In genomic region chr3:41961750-41962679, GRCh38 we compare ENCODE assay signal across 8 cellular contexts. TPM values are rescaled to one million over a fixed set of nuclear protein-coding genes. Genes with fewer than 3 reads are reported as not detected.
DNase-seq lines count a peak whose midpoint lies in the region; ATAC-seq, FAIRE-seq and TF ChIP-seq lines count a peak whose summit lies in the region.

Gene ULK4, minus strand, starts transcription at chr3:41962103. Its CDS starts 7,344 bp downstream, at chr3:41954759.

- no peaks in the 10 kb centered on the region for H3K36me3 ChIP-seq in keratinocyte (ENCODE audit: control insufficient read depth in 2 of 2, extremely low read depth in 1 of 2, insufficient read depth in 2 of 2, low read length in 2 of 2)

- peak within 1 kb of the TSS; percentile 80 for H3K27ac ChIP-seq in keratinocyte (ENCODE audit: control insufficient read depth, insufficient read depth, low read length)

- dilution Hi-C loops in keratinocyte (cut with MboI; ENCODE audit: extremely low pct_ligation_motif_present, low sequenced_read_pairs) = no loop called here

- H3K4me3 ChIP-seq in keratinocyte (ENCODE audit: control insufficient read depth in 2 of 3, extremely low read depth in 1 of 3, insufficient read depth in 2 of 3, low read depth in 1 of 3, low read length in 3 of 3) = peak within 1 kb of the TSS; percentile 70 to 92 (median 90)

- peak within 1 kb of the TSS; percentile 98 for H3K4me2 ChIP-seq in keratinocyte (ENCODE audit: control insufficient read depth, extremely low read depth, insufficient read depth, low read depth, low read length)

- H3K9me1 ChIP-seq in keratinocyte (ENCODE audit: control insufficient read depth, extremely low read depth, insufficient read depth, low read length) = no peaks in the 10 kb centered on the region

- ATAC-seq in GM19035 (IDR thresholded peaks at IDR 0.05; ENCODE audit: unreplicated experiment) (peak; percentile 94), HG03354 (IDR thresholded peaks at IDR 0.05; ENCODE audit: poor library complexity, severe bottlenecking, unreplicated experiment) (peak; percentile 94)

- H4K20me1 ChIP-seq in keratinocyte (ENCODE audit: control insufficient read depth, extremely low read depth, insufficient read depth, low read length) = no peaks in the 10 kb centered on the region

- peak; percentile 88 for FAIRE-seq in keratinocyte (lab: Jason Lieb, UNC)

- peaks cover 11% of the 10 kb centered on the region for H3K4me1 ChIP-seq in keratinocyte (ENCODE audit: control insufficient read depth, extremely low read depth, insufficient read depth, low read length)

- no peaks in the 10 kb centered on the region for H3K9me3 ChIP-seq in keratinocyte (ENCODE audit: control insufficient read depth, low read depth, low read length)

- DNase-seq in AG09319 (ENCODE audit: extremely low read depth, low read depth) (peak; percentile 100), NCI-H446 treated with DMSO at 0.1 percent for 48 hours (lab: John Stamatoyannopoulos, UW) (peak; percentile 96), cerebellum (ENCODE audit: low spot score) (peak; percentile 96), keratinocyte (ENCODE audit: low read depth, low spot score) (peak; percentile 97)
- peak; percentile 91 for DNase-seq in activated CD4-positive, CD25-positive, alpha-beta regulatory T cell treated with anti-CD3 and anti-CD28 coated beads, Interleukin-2, amount 50 U/mL, for 72 hours
- DNase-seq in stimulated activated CD4-positive, alpha-beta T cell treated with anti-CD3 and anti-CD28 coated beads, Interleukin-15, amount 100 ng/mL, for 1 hour (ENCODE audit: low read depth in 1 of 2, low spot score in 1 of 2) = peak; percentile 81 to 86

- TF ChIP-seq CTCF in AG09319 (IDR thresholded peaks at IDR 0.05; ENCODE audit: low read depth, low read length) (no peak), keratinocyte (optimal IDR thresholded peaks at IDR 0.05 in 1 of 3, IDR thresholded peaks at IDR 0.05 in 1 of 3, conservative IDR thresholded peaks at IDR 0.05 in 1 of 3; ENCODE audit: extremely low read depth in 1 of 3, insufficient read depth in 2 of 3, low read length in 3 of 3) (no peak)

- H3K79me2 ChIP-seq in keratinocyte (ENCODE audit: control insufficient read depth, insufficient read depth, low read length) = peaks cover 2% of the 10 kb centered on the region

- peak within 1 kb of the TSS; percentile 97 for H2AFZ ChIP-seq in keratinocyte (ENCODE audit: control insufficient read depth, low read length)

- H3K27me3 ChIP-seq in keratinocyte (ENCODE audit: control insufficient read depth, extremely low read depth, insufficient read depth, low read length) = no peaks in the 10 kb centered on the region

- H3K9ac ChIP-seq in keratinocyte (ENCODE audit: control insufficient read depth, extremely low read depth, insufficient read depth, low read length) = peak within 1 kb of the TSS; percentile 90

RNA-seq across cellular contexts. Expression of gene ULK4, which starts in this region (rescaled TPM):
- 22.6 TPM for total RNA-seq in cerebellum
- polyA plus RNA-seq in keratinocyte = 3.1 to 6.1 TPM (median 3.6 TPM) in 3 replicates
- polyA plus RNA-seq in keratinocyte (2011; ENCODE audit: low read depth) = 3.0 TPM
- polyA plus RNA-seq in keratinocyte (2011; cell fraction: cytosol; rRNA removed) = 2.7 and 3.7 TPM in 2 replicates
- polyA plus RNA-seq in keratinocyte (2011; cell fraction: nucleus; rRNA removed) = 5.0 and 5.1 TPM in 2 replicates
- 3.0 and 4.1 TPM in 2 replicates for polyA plus RNA-seq in keratinocyte (2012; ENCODE audit: low replicate concordance)
- polyA minus RNA-seq in keratinocyte = 3.7 to 15.9 TPM (median 7.9 TPM) in 3 replicates
- 3.5 TPM for polyA minus RNA-seq in keratinocyte (2011; cell fraction: cytosol; rRNA and poly(A)+ RNA removed)
- 13.6 and 34.8 TPM in 2 replicates for polyA minus RNA-seq in keratinocyte (2011; cell fraction: nucleus; rRNA and poly(A)+ RNA removed)

Comparison
In these comparisons a context has a peak if more than half of its experiments do, and no peak if none do; other contexts are left out.
1. Peak in every context shown above with its lines: DNase-seq, ATAC-seq, H3K4me3 ChIP-seq and H3K27ac ChIP-seq.